ENCODE assay signal across 8 cellular contexts in the genomic region with DNA sequence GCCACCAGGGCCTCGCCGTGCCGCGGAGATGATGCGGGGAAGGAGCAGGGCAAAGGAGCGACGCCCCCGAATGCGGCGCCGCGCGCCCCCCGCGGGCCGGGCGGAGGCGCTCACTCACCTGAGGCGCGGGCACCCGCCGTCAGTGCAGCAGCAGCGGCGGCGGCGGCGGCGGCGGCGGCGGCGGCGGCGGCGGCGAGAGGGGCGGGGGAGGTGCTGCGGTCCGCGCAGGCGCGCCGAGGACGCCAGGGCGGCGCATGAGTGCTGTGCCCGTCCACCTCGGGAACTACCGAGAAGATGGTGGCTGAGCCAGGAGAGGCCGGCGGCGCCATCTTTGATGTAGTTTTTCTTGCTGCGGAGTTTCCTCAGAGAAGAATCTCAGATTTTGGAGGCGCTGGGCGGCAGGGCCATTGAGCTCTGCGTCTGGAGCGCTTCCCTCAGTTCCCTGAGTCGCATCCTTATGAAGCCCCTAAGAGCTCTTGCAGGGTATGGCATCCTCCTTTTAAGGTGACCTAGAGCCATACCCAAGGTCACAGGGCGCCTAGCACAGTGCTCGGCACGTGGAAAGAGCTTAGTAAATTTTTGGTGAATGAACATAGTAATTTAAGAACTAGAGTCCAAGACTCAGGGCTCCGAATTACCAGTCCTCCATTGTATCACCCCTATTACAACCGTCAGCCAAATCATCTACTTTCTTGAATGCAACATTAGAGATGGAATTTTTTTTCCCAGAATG. TPM values are rescaled to one million over a fixed set of nuclear protein-coding genes. Genes with fewer than 3 reads are reported as not detected.
DNase-seq lines count a peak whose midpoint lies in the region; ATAC-seq lines count a peak whose summit lies in the region.

NDRG3 (minus strand) TSS at position 164 of the 733 bp plus-strand sequence. CDS start 24,355 bp downstream, outside the sequence.

- H3K4me1 ChIP-seq in BLaER1, result peaks cover 21% of the 10 kb centered on the region

- H3K4me3 Mint-ChIP-seq in activated CD4-positive, alpha-beta T cell treated with anti-CD3 and anti-CD28 coated beads, Interleukin-2, amount 10 ng/mL, durations not matched to agents 24 days and 14 days, result peak within 1 kb of the TSS; percentile 93

- peak; percentile 90 for ATAC-seq in HG03460 (IDR thresholded peaks at IDR 0.05; ENCODE audit: unreplicated experiment)
- peak; percentile 96 for ATAC-seq in left lobe of liver

- peaks cover 3% of the 10 kb centered on the region; the same call in 1 of the 2 replicates for H4K20me1 ChIP-seq in BLaER1

- H3K4me3 ChIP-seq in BLaER1, result peak within 1 kb of the TSS; percentile 77

- peaks cover 7% of the 10 kb centered on the region for H3K36me3 Mint-ChIP-seq in activated CD4-positive, alpha-beta T cell treated with anti-CD3 and anti-CD28 coated beads, Interleukin-2, amount 10 ng/mL, durations not matched to agents 24 days and 14 days (ENCODE audit: low read depth)

- no peaks in the 10 kb centered on the region for H3K9me3 Mint-ChIP-seq in activated CD4-positive, alpha-beta T cell treated with anti-CD3 and anti-CD28 coated beads, Interleukin-2, amount 10 ng/mL, durations not matched to agents 24 days and 14 days

- H3K27me3 ChIP-seq in BLaER1, result no peaks in the 10 kb centered on the region

- peak within 1 kb of the TSS; percentile 89 for H3K27ac Mint-ChIP-seq in activated CD4-positive, alpha-beta T cell treated with anti-CD3 and anti-CD28 coated beads, Interleukin-2, amount 10 ng/mL, durations not matched to agents 24 days and 14 days

- peak within 1 kb of the TSS; percentile 99 for H3K4me2 ChIP-seq in BLaER1

- peaks cover 17% of the 10 kb centered on the region for H3K4me1 Mint-ChIP-seq in activated CD4-positive, alpha-beta T cell treated with anti-CD3 and anti-CD28 coated beads, Interleukin-2, amount 10 ng/mL, durations not matched to agents 24 days and 14 days

- H3K27me3 Mint-ChIP-seq in activated CD4-positive, alpha-beta T cell treated with anti-CD3 and anti-CD28 coated beads, Interleukin-2, amount 10 ng/mL, durations not matched to agents 24 days and 14 days, result no peaks in the 10 kb centered on the region

- peak within 1 kb of the TSS; percentile 69; the same call in 1 of the 2 replicates for H3K27ac ChIP-seq in BLaER1

- no peaks in the 10 kb centered on the region for H3K9me3 ChIP-seq in BLaER1

- DNase-seq in GM19240 (ENCODE audit: insufficient read length, low spot score) (peak; percentile 96), NCI-H526 (lab: John Stamatoyannopoulos, UW) (peak; percentile 89 to 98), cortex of kidney (lab: John Stamatoyannopoulos, UW) (peak; percentile 23), left lobe of liver (ENCODE audit: low spot score) (peak; percentile 92)
- DNase-seq in activated CD4-positive, alpha-beta T cell treated with anti-CD3 and anti-CD28 coated beads, Interleukin-2, amount 10 ng/mL, durations not matched to agents 24 days and 14 days, result peak; percentile 97
- peak; percentile 89 for DNase-seq in stimulated activated CD4-positive, alpha-beta T cell treated with anti-CD3 and anti-CD28 coated beads, Interleukin-2, amount 100 ng/mL, for 4 hours (ENCODE audit: low read depth)

- intact Hi-C loops in activated CD4-positive, alpha-beta T cell treated with anti-CD3 and anti-CD28 coated beads, Interleukin-2, amount 10 ng/mL, durations not matched to agents 24 days and 14 days (cut with micrococcal nuclease), result loop anchor here (1.0 to 10.0 kb wide), 5 partner anchors 13 to 281 kb away; partner anchors contain the start of genes DSN1 and RAB5IF

- H3K36me3 ChIP-seq in BLaER1, result peaks cover 18% of the 10 kb centered on the region

- H3K9ac ChIP-seq in BLaER1, result peak within 1 kb of the TSS; percentile 81

RNA-seq across cellular contexts. Expression of gene NDRG3, which starts in this region (rescaled TPM):
- total RNA-seq in activated CD4-positive, alpha-beta T cell treated with anti-CD3 and anti-CD28 coated beads, Interleukin-2, amount 10 ng/mL, durations not matched to agents 24 days and 14 days, result 24.7 and 25.3 TPM in 2 replicates
- 8.1 TPM for total RNA-seq in left lobe of liver

Comparison
In these comparisons a context has a peak if more than half of its experiments do, and no peak if none do; other contexts are left out.
1. Peak in every context shown above with its lines: DNase-seq, ATAC-seq, H3K4me3 ChIP-seq and H3K27ac ChIP-seq.
2. DNase-seq: peak in every context shown above with its lines; median percentile 97 in activated CD4-positive, alpha-beta T cell treated with anti-CD3 and anti-CD28 coated beads, Interleukin-2, amount 10 ng/mL, durations not matched to agents 24 days and 14 days; 96 in GM19240; 94 in NCI-H526; 92 in left lobe of liver; 89 in stimulated activated CD4-positive, alpha-beta T cell treated with anti-CD3 and anti-CD28 coated beads, Interleukin-2, amount 100 ng/mL, for 4 hours; 23 in cortex of kidney.